1 cellular context compared by ENCODE assay signal in the genomic region with DNA sequence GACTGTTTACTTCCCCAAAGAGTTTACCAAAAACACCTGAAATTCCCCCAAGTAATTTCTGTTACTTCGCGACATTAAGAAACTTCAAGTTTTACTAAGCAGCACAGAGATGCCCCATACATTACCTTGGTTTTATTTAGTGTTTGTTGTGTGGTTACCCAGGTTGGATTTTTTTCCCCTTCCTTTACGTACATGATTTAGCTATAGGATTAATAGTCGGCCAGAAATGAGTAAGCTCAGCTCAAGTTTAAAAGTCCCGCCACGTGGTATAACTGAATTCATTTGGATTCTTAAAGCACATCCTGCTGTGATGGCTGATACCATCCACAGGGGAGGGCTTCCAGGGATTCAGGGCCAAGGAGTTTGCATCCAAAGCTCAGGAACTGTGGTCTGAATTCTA.
TF ChIP-seq lines count a peak whose summit lies in the region.

No MANE protein-coding gene starts in this region.

TF ChIP-seq in GM12878, 131 proteins besides CTCF, POLR2A, EP300 and RAD21 (continued from another document and continues in another):
- TF ChIP-seq ZNF687 (IDR thresholded peaks at IDR 0.05), result peak; percentile 33; the same call in 1 of the 2 replicates
- TF ChIP-seq, protein P1, sequence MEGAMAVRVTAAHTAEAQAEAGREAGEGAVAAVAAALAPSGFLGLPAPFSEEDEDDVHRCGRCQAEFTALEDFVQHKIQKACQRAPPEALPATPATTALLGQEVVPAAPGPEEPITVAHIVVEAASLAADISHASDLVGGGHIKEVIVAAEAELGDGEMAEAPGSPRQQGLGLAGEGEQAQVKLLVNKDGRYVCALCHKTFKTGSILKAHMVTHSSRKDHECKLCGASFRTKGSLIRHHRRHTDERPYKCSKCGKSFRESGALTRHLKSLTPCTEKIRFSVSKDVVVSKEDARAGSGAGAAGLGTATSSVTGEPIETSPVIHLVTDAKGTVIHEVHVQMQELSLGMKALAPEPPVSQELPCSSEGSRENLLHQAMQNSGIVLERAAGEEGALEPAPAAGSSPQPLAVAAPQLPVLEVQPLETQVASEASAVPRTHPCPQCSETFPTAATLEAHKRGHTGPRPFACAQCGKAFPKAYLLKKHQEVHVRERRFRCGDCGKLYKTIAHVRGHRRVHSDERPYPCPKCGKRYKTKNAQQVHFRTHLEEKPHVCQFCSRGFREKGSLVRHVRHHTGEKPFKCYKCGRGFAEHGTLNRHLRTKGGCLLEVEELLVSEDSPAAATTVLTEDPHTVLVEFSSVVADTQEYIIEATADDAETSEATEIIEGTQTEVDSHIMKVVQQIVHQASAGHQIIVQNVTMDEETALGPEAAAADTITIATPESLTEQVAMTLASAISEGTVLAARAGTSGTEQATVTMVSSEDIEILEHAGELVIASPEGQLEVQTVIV (IDR thresholded peaks at IDR 0.05; ENCODE audit: borderline replicate concordance, partially characterized antibody), result no peak
- no peak for TF ChIP-seq SUPT20H (IDR thresholded peaks at IDR 0.05; ENCODE audit: borderline replicate concordance, control insufficient read depth, low read depth, low read length)
- TF ChIP-seq ZNF592 (IDR thresholded peaks at IDR 0.05), result peak; percentile 17; the same call in 1 of the 2 replicates
- TF ChIP-seq YY1 (IDR thresholded peaks at IDR 0.05; ENCODE audit: low read depth, low read length), result peak; percentile 43; the same call in 1 of the 2 replicates
- TF ChIP-seq, protein P2, sequence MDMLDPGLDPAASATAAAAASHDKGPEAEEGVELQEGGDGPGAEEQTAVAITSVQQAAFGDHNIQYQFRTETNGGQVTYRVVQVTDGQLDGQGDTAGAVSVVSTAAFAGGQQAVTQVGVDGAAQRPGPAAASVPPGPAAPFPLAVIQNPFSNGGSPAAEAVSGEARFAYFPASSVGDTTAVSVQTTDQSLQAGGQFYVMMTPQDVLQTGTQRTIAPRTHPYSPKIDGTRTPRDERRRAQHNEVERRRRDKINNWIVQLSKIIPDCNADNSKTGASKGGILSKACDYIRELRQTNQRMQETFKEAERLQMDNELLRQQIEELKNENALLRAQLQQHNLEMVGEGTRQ (IDR thresholded peaks at IDR 0.05; ENCODE audit: borderline replicate concordance, low read depth, low read length), result peak; percentile 58; the same call in 1 of the 2 replicates
- peak; percentile 89; the same call in 1 of the 2 replicates for TF ChIP-seq DPF2 (IDR thresholded peaks at IDR 0.05)
- peak; percentile 65; the same call in 2 of the 3 replicates for TF ChIP-seq POU2F2 (IDR thresholded peaks at IDR 0.05; ENCODE audit: borderline replicate concordance, low read depth, low read length)
- TF ChIP-seq, protein P3, sequence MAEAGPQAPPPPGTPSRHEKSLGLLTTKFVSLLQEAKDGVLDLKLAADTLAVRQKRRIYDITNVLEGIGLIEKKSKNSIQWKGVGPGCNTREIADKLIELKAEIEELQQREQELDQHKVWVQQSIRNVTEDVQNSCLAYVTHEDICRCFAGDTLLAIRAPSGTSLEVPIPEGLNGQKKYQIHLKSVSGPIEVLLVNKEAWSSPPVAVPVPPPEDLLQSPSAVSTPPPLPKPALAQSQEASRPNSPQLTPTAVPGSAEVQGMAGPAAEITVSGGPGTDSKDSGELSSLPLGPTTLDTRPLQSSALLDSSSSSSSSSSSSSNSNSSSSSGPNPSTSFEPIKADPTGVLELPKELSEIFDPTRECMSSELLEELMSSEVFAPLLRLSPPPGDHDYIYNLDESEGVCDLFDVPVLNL (IDR thresholded peaks at IDR 0.05; ENCODE audit: low read depth, low read length), result peak; percentile 92
- TF ChIP-seq MEF2A (IDR thresholded peaks at IDR 0.05; ENCODE audit: insufficient read depth, low read depth, low read length), result no peak; the same call in 1 of the 2 replicates
- TF ChIP-seq PML (IDR thresholded peaks at IDR 0.05; ENCODE audit: low read length), result peak; percentile 89
- TF ChIP-seq SREBF1 (IDR thresholded peaks at IDR 0.05; ENCODE audit: low read length), result no peak
- no peak for TF ChIP-seq EZH2 (IDR thresholded peaks at IDR 0.05; ENCODE audit: borderline replicate concordance, control insufficient read depth, low read depth, low read length)
- peak; percentile 91 for TF ChIP-seq RAD51 (IDR thresholded peaks at IDR 0.05)
- TF ChIP-seq TCF12 (IDR thresholded peaks at IDR 0.05; ENCODE audit: low read depth, low read length), result 0 out of 2 replicates have a peak, but pooled peaks have one; percentile 27
- TF ChIP-seq CEBPB (IDR thresholded peaks at IDR 0.05; ENCODE audit: borderline replicate concordance in 1 of 2, low read depth in 2 of 2, low read length in 2 of 2), result peak in 1 of 2 experiments; percentile 96; a peak in 2 of 4 replicates
- TF ChIP-seq MTA2 (IDR thresholded peaks at IDR 0.05; ENCODE audit: low read depth), result peak; percentile 95
- TF ChIP-seq ASH2L (IDR thresholded peaks at IDR 0.05; ENCODE audit: borderline replicate concordance, low read depth), result no peak
- TF ChIP-seq SIX5 (IDR thresholded peaks at IDR 0.05; ENCODE audit: low read depth, low read length, severe bottlenecking), result no peak
- TF ChIP-seq, protein P4, sequence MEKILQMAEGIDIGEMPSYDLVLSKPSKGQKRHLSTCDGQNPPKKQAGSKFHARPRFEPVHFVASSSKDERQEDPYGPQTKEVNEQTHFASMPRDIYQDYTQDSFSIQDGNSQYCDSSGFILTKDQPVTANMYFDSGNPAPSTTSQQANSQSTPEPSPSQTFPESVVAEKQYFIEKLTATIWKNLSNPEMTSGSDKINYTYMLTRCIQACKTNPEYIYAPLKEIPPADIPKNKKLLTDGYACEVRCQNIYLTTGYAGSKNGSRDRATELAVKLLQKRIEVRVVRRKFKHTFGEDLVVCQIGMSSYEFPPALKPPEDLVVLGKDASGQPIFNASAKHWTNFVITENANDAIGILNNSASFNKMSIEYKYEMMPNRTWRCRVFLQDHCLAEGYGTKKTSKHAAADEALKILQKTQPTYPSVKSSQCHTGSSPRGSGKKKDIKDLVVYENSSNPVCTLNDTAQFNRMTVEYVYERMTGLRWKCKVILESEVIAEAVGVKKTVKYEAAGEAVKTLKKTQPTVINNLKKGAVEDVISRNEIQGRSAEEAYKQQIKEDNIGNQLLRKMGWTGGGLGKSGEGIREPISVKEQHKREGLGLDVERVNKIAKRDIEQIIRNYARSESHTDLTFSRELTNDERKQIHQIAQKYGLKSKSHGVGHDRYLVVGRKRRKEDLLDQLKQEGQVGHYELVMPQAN (conservative IDR thresholded peaks at IDR 0.05), result no peak
- peak; percentile 66; the same call in 1 of the 2 replicates for TF ChIP-seq ATF7 (IDR thresholded peaks at IDR 0.05; ENCODE audit: low read depth)
- TF ChIP-seq CHD2 (IDR thresholded peaks at IDR 0.05; ENCODE audit: borderline replicate concordance, low read depth, low read length), result peak; percentile 69
- TF ChIP-seq, protein P5, sequence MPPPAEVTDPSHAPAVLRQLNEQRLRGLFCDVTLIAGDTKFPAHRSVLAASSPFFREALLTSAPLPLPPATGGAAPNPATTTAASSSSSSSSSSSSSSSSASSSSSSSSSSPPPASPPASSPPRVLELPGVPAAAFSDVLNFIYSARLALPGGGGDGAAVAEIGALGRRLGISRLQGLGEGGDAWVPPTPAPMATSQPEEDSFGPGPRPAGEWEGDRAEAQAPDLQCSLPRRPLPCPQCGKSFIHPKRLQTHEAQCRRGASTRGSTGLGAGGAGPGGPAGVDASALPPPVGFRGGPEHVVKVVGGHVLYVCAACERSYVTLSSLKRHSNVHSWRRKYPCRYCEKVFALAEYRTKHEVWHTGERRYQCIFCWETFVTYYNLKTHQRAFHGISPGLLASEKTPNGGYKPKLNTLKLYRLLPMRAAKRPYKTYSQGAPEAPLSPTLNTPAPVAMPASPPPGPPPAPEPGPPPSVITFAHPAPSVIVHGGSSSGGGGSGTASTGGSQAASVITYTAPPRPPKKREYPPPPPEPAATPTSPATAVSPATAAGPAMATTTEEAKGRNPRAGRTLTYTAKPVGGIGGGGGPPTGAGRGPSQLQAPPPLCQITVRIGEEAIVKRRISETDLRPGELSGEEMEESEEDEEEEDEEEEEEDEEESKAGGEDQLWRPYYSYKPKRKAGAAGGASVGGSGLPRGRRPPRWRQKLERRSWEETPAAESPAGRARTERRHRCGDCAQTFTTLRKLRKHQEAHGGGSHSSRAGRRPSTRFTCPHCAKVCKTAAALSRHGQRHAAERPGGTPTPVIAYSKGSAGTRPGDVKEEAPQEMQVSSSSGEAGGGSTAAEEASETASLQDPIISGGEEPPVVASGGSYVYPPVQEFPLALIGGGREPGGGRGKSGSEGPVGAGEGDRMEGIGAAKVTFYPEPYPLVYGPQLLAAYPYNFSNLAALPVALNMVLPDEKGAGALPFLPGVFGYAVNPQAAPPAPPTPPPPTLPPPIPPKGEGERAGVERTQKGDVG (CRISPR knock-in tag; IDR thresholded peaks at IDR 0.05), result no peak
- TF ChIP-seq CREB1 (IDR thresholded peaks at IDR 0.05; ENCODE audit: low read depth), result peak; percentile 77
- TF ChIP-seq ESRRA (IDR thresholded peaks at IDR 0.05; ENCODE audit: low read length), result no peak
- no peak for TF ChIP-seq ZZZ3 (IDR thresholded peaks at IDR 0.05; ENCODE audit: control insufficient read depth, insufficient read length, low read depth)
- TF ChIP-seq, protein P6, sequence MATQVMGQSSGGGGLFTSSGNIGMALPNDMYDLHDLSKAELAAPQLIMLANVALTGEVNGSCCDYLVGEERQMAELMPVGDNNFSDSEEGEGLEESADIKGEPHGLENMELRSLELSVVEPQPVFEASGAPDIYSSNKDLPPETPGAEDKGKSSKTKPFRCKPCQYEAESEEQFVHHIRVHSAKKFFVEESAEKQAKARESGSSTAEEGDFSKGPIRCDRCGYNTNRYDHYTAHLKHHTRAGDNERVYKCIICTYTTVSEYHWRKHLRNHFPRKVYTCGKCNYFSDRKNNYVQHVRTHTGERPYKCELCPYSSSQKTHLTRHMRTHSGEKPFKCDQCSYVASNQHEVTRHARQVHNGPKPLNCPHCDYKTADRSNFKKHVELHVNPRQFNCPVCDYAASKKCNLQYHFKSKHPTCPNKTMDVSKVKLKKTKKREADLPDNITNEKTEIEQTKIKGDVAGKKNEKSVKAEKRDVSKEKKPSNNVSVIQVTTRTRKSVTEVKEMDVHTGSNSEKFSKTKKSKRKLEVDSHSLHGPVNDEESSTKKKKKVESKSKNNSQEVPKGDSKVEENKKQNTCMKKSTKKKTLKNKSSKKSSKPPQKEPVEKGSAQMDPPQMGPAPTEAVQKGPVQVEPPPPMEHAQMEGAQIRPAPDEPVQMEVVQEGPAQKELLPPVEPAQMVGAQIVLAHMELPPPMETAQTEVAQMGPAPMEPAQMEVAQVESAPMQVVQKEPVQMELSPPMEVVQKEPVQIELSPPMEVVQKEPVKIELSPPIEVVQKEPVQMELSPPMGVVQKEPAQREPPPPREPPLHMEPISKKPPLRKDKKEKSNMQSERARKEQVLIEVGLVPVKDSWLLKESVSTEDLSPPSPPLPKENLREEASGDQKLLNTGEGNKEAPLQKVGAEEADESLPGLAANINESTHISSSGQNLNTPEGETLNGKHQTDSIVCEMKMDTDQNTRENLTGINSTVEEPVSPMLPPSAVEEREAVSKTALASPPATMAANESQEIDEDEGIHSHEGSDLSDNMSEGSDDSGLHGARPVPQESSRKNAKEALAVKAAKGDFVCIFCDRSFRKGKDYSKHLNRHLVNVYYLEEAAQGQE (IDR thresholded peaks at IDR 0.05; ENCODE audit: low read depth, low read length), result peak; percentile 37; the same call in 1 of the 2 replicates
- 0 out of 2 replicates have a peak, but pooled peaks have one; percentile 57 for TF ChIP-seq ZNF24 (IDR thresholded peaks at IDR 0.05)
- 0 out of 2 replicates have a peak, but pooled peaks have one; percentile 31 for TF ChIP-seq TCF3 (IDR thresholded peaks at IDR 0.05; ENCODE audit: borderline replicate concordance, insufficient read depth, low read depth, low read length)
- TF ChIP-seq MYC (IDR thresholded peaks at IDR 0.05; ENCODE audit: insufficient read depth, insufficient read length, insufficient replicate concordance, low read length, severe bottlenecking), result no peak
